Comparison of ENCODE assay signal across 22 cellular contexts in the genomic region with DNA sequence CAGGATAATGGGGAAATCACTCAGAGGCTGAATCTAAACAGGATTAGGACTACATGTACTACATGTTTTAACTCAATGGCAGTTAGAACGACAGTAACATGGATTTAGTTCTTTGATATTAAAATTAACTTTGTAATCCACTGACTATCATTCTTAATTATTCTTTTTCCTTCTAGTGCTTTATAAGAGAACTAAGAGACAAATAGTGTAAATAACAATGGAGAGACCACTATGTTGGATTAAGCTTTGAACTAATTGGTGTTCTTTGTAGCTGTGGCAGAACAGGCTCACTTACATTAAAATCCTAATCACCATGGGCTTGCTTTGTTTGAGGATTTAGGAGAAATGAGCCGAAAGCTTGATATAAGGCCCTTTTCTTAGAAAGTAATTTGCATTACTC.
"Had no signal": no experiment of that assay in that cellular context is flagged by ENCODE, and none has a peak within 500 bp of the region (broad histone marks: within the 10 kb centered on the region; RNA-seq: fewer than 3 reads in every experiment).

No MANE protein-coding gene starts in this region.

- H3K4me3 Mint-ChIP-seq: effector memory CD8-positive, alpha-beta T cell; memory B cell; naive thymus-derived CD4-positive, alpha-beta T cell; nephron; stimulated activated naive B cell treated with anti-CD40 and anti-IgM and Interleukin-4, amounts not matched to agents 10 μg/mL and 1 μg/mL and 100 μg/mL, for 72 hours; stimulated activated naive CD8-positive, alpha-beta T cell treated with anti-CD3 and anti-CD28 coated beads, Interleukin-15, Interleukin-2, amounts not matched to agents 100 ng/mL and 50 ng/mL, for 24 hours had no signal

- H3K36me3 Mint-ChIP-seq: stimulated activated naive B cell treated with anti-CD40 and anti-IgM and Interleukin-4, amounts not matched to agents 10 μg/mL and 1 μg/mL and 100 μg/mL, for 72 hours had no signal

- ATAC-seq: effector memory CD8-positive, alpha-beta T cell; left lobe of liver; naive thymus-derived CD4-positive, alpha-beta T cell; psoas muscle; right cardiac atrium; stimulated activated naive B cell treated with anti-CD40 and anti-IgM and Interleukin-4, amounts not matched to agents 10 μg/mL and 1 μg/mL and 100 μg/mL, for 72 hours had no signal

- H3K27me3 Mint-ChIP-seq: effector memory CD8-positive, alpha-beta T cell; memory B cell; naive thymus-derived CD4-positive, alpha-beta T cell; stimulated activated naive B cell treated with anti-CD40 and anti-IgM and Interleukin-4, amounts not matched to agents 10 μg/mL and 1 μg/mL and 100 μg/mL, for 72 hours; stimulated activated naive CD8-positive, alpha-beta T cell treated with anti-CD3 and anti-CD28 coated beads, Interleukin-15, Interleukin-2, amounts not matched to agents 100 ng/mL and 50 ng/mL, for 24 hours had no signal

- H3K9me3 ChIP-seq: ovary, psoas muscle, sigmoid colon, spleen, thoracic aorta, tibial nerve, upper lobe of left lung had no signal

- H3K4me1 ChIP-seq: psoas muscle, tibial nerve, upper lobe of left lung had no signal

- H3K27me3 ChIP-seq: ovary, sigmoid colon, spleen, tibial nerve, upper lobe of left lung had no signal

- H3K27ac Mint-ChIP-seq: memory B cell; nephron; stimulated activated naive B cell treated with anti-CD40 and anti-IgM and Interleukin-4, amounts not matched to agents 10 μg/mL and 1 μg/mL and 100 μg/mL, for 72 hours had no signal

- H3K9me3 Mint-ChIP-seq: effector memory CD8-positive, alpha-beta T cell; memory B cell; naive thymus-derived CD4-positive, alpha-beta T cell; nephron; stimulated activated naive B cell treated with anti-CD40 and anti-IgM and Interleukin-4, amounts not matched to agents 10 μg/mL and 1 μg/mL and 100 μg/mL, for 72 hours; stimulated activated naive CD8-positive, alpha-beta T cell treated with anti-CD3 and anti-CD28 coated beads, Interleukin-15, Interleukin-2, amounts not matched to agents 100 ng/mL and 50 ng/mL, for 24 hours had no signal

- H3K4me3 ChIP-seq: lung, ovary, psoas muscle, sigmoid colon, spleen, thoracic aorta, tibial nerve, upper lobe of left lung had no signal

- H3K27ac ChIP-seq: ovary, psoas muscle, sigmoid colon, spleen, thoracic aorta, tibial nerve, upper lobe of left lung had no signal

- DNase-seq: cortex of kidney; effector memory CD8-positive, alpha-beta T cell; erythroblast; kidney; midbrain; naive thymus-derived CD4-positive, alpha-beta T cell; occipital lobe; ovary; posterior cingulate gyrus; psoas muscle; right cardiac atrium; sigmoid colon; spleen; stimulated activated naive B cell treated with anti-CD40 and anti-IgM and Interleukin-4, amounts not matched to agents 10 μg/mL and 1 μg/mL and 100 μg/mL, for 72 hours; upper lobe of left lung had no signal

- H3K36me3 ChIP-seq: ovary, sigmoid colon had no signal
